Comparison of ENCODE assay signal across 1 cellular context in the genomic region with DNA sequence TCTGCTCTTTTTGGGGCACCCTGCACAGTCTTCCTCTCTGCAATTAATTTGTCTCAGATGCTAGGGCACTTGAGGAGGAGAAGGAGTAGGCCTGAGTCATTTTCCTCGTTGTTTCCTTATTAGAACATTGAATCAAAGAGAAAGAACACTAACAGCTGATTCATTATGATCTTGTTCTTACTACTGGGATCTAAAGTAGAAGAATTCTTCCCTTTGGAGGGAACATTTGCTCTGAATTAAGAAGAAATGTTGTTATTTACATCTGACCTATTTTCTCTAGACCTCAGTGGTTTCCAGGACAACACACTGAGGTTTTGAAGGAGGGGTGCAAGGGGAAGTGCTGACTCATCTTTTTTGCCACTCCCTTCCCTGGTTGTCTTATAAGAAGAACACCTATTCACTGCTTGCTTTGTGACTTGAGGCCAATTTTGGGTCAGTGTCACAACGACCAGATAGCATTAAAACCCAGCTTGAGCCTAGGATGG.
TF ChIP-seq lines count a peak whose summit lies in the region.

No MANE protein-coding gene starts in this region.

TF ChIP-seq in H1, 55 proteins besides CTCF, POLR2A, EP300 and RAD21:
- TF ChIP-seq, protein P1, sequence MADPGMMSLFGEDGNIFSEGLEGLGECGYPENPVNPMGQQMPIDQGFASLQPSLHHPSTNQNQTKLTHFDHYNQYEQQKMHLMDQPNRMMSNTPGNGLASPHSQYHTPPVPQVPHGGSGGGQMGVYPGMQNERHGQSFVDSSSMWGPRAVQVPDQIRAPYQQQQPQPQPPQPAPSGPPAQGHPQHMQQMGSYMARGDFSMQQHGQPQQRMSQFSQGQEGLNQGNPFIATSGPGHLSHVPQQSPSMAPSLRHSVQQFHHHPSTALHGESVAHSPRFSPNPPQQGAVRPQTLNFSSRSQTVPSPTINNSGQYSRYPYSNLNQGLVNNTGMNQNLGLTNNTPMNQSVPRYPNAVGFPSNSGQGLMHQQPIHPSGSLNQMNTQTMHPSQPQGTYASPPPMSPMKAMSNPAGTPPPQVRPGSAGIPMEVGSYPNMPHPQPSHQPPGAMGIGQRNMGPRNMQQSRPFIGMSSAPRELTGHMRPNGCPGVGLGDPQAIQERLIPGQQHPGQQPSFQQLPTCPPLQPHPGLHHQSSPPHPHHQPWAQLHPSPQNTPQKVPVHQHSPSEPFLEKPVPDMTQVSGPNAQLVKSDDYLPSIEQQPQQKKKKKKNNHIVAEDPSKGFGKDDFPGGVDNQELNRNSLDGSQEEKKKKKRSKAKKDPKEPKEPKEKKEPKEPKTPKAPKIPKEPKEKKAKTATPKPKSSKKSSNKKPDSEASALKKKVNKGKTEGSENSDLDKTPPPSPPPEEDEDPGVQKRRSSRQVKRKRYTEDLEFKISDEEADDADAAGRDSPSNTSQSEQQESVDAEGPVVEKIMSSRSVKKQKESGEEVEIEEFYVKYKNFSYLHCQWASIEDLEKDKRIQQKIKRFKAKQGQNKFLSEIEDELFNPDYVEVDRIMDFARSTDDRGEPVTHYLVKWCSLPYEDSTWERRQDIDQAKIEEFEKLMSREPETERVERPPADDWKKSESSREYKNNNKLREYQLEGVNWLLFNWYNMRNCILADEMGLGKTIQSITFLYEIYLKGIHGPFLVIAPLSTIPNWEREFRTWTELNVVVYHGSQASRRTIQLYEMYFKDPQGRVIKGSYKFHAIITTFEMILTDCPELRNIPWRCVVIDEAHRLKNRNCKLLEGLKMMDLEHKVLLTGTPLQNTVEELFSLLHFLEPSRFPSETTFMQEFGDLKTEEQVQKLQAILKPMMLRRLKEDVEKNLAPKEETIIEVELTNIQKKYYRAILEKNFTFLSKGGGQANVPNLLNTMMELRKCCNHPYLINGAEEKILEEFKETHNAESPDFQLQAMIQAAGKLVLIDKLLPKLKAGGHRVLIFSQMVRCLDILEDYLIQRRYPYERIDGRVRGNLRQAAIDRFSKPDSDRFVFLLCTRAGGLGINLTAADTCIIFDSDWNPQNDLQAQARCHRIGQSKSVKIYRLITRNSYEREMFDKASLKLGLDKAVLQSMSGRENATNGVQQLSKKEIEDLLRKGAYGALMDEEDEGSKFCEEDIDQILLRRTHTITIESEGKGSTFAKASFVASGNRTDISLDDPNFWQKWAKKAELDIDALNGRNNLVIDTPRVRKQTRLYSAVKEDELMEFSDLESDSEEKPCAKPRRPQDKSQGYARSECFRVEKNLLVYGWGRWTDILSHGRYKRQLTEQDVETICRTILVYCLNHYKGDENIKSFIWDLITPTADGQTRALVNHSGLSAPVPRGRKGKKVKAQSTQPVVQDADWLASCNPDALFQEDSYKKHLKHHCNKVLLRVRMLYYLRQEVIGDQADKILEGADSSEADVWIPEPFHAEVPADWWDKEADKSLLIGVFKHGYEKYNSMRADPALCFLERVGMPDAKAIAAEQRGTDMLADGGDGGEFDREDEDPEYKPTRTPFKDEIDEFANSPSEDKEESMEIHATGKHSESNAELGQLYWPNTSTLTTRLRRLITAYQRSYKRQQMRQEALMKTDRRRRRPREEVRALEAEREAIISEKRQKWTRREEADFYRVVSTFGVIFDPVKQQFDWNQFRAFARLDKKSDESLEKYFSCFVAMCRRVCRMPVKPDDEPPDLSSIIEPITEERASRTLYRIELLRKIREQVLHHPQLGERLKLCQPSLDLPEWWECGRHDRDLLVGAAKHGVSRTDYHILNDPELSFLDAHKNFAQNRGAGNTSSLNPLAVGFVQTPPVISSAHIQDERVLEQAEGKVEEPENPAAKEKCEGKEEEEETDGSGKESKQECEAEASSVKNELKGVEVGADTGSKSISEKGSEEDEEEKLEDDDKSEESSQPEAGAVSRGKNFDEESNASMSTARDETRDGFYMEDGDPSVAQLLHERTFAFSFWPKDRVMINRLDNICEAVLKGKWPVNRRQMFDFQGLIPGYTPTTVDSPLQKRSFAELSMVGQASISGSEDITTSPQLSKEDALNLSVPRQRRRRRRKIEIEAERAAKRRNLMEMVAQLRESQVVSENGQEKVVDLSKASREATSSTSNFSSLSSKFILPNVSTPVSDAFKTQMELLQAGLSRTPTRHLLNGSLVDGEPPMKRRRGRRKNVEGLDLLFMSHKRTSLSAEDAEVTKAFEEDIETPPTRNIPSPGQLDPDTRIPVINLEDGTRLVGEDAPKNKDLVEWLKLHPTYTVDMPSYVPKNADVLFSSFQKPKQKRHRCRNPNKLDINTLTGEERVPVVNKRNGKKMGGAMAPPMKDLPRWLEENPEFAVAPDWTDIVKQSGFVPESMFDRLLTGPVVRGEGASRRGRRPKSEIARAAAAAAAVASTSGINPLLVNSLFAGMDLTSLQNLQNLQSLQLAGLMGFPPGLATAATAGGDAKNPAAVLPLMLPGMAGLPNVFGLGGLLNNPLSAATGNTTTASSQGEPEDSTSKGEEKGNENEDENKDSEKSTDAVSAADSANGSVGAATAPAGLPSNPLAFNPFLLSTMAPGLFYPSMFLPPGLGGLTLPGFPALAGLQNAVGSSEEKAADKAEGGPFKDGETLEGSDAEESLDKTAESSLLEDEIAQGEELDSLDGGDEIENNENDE (IDR thresholded peaks at IDR 0.05; ENCODE audit: insufficient replicate concordance, low read length) = no peak
- TF ChIP-seq MAFK (IDR thresholded peaks at IDR 0.05; ENCODE audit: low read depth, low read length) (peak; percentile 96), BACH1 (IDR thresholded peaks at IDR 0.05; ENCODE audit: low read length) (peak; percentile 70)
